ENCODE assay signal across 24 cellular contexts in genomic region chr2:98849113-98849512, GRCh38.
"Had no signal": no experiment of that assay in that cellular context is flagged by ENCODE, and none has a peak within 500 bp of the region (broad histone marks: within the 10 kb centered on the region; RNA-seq: fewer than 3 reads in every experiment).

No MANE protein-coding gene starts in this region.

- FAIRE-seq: frontal cortex, small intestine had no signal

- ATAC-seq: activated CD8-positive, alpha-beta T cell treated with anti-CD3 and anti-CD28 coated beads for 36 hours; activated T-cell treated with anti-CD3 and anti-CD28 coated beads, Interleukin-2, amount 50 U/mL, for 4 hours; activated T-helper 17 cell treated with anti-CD3 and anti-CD28 coated beads, Interleukin-2, amount 50 U/mL, for 72 hours; left ventricle myocardium superior; mucosa of descending colon; sciatic nerve; stimulated activated effector memory CD8-positive, alpha-beta T cell treated with anti-CD3 and anti-CD28 coated beads, Interleukin-12 subunit alpha, Interleukin-12 subunit beta, amount 100 ng/mL, for 72 hours; WTC11 had no signal

- H3K4me1 ChIP-seq: esophagus muscularis mucosa, vagina had no signal

- H3K27ac ChIP-seq: esophagus muscularis mucosa, thoracic aorta, vagina had no signal

- H3K4me3 ChIP-seq: esophagus muscularis mucosa, mucosa of descending colon, thoracic aorta, vagina had no signal

- H3K27me3 ChIP-seq: vagina had no signal

- H3K9me3 ChIP-seq: esophagus muscularis mucosa, mucosa of descending colon, thoracic aorta, vagina had no signal

- H3K36me3 ChIP-seq: esophagus muscularis mucosa, thoracic aorta, vagina had no signal

- DNase-seq: activated CD4-positive, alpha-beta T cell treated with anti-CD3 and anti-CD28 coated beads for 1 hour; activated CD4-positive, alpha-beta T cell treated with anti-CD3 and anti-CD28 coated beads, Interleukin-2, amount 50 U/mL, for 1 hour; activated CD8-positive, alpha-beta T cell treated with anti-CD3 and anti-CD28 coated beads for 36 hours; activated gamma-delta T cell treated with Interleukin-2 at 50 U/mL for 16 hours; activated naive CD4-positive, alpha-beta T cell treated with anti-CD3 and anti-CD28 coated beads, Interleukin-2, amount 50 U/mL, for 16 hours; activated T-cell treated with anti-CD3 and anti-CD28 coated beads, Interleukin-2, amount 50 U/mL, for 4 hours; amygdala; endodermal cell; glutamatergic neuron; islet precursor cell; left ventricle myocardium superior; mucosa of descending colon; small intestine; stimulated activated CD4-positive, alpha-beta T cell treated with anti-CD3 and anti-CD28 coated beads, Interleukin-4, amount 100 ng/mL, for 24 hours; T-helper 2 cell; trophoblast cell had no signal
